Comparison of ENCODE assay signal across 8 cellular contexts in the genomic region with DNA sequence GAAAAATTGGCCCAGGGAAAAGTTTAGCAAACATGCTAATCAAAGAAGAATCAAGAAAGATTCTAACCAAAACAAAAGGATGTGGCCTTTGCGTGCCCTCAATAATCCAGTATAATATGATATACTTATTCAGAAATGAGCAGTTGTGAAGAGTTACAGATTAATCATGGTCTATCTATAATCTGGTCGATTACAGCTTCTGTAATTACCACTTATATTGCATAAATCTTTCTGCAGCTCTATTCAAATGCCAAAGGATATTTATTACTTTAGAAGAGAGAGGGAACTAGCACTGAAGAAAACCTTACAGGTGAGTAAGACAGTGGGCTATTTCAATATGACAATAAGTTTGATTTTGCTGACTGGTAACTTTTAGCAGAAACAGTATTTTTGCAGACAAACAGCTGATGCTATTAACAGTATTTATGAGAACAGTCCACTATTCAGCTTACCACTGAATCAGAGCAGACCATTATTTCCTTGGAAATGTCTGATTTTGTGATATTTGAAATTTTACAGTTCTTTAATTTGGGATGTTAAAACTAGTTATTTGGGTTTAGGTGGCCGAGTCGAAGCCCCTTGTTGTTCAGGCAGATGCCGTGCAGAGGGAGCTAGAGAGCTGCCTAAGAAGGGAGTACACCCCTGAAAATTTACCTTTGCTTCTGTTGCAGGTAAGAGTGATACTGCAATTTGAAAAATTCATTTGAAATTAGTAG.
DNase-seq lines count a peak whose midpoint lies in the region; ATAC-seq and TF ChIP-seq lines count a peak whose summit lies in the region.

No MANE protein-coding gene starts in this region.

- peaks cover 13% of the 10 kb centered on the region for H3K9me3 Mint-ChIP-seq in nephron

- no peak overlapping the region for H3K4me3 Mint-ChIP-seq in nephron

- peak; percentile 96 to 98 (median 97) for TF ChIP-seq CTCF in nephron (IDR thresholded peaks at IDR 0.05; ENCODE audit: unreplicated experiment in 3 of 3)

- peak; percentile 54 to 65 for DNase-seq in AML-193 (lab: John Stamatoyannopoulos, UW)
- DNase-seq in H4 (ENCODE audit: low spot score): peak; percentile 5
- DNase-seq in NCI-H774 (lab: John Stamatoyannopoulos, UW): peak; percentile 75
- DNase-seq in activated CD8-positive, alpha-beta memory T cell treated with anti-CD3 and anti-CD28 coated beads, Interleukin-2, amount 50 U/mL, for 1 hour (ENCODE audit: extremely low read depth): peak; percentile 9
- DNase-seq in stimulated activated naive CD8-positive, alpha-beta T cell treated with anti-CD3 and anti-CD28 coated beads, Interleukin-15, Interleukin-2, amounts not matched to agents 100 U/mL and 50 U/mL, for 24 hours: peak; percentile 67

- H3K36me3 Mint-ChIP-seq in nephron (ENCODE audit: low read depth): peaks cover 7% of the 10 kb centered on the region

- peak; percentile 69 for ATAC-seq in esophagus mucosa
- ATAC-seq in stimulated activated naive CD8-positive, alpha-beta T cell treated with anti-CD3 and anti-CD28 coated beads, Interleukin-15, Interleukin-2, amounts not matched to agents 100 U/mL and 50 U/mL, for 24 hours: no peak
- ATAC-seq in HG03457 (IDR thresholded peaks at IDR 0.05; ENCODE audit: unreplicated experiment): no peak

- H3K27ac Mint-ChIP-seq in nephron: no peak overlapping the region

- peaks cover 9% of the 10 kb centered on the region for H3K4me1 Mint-ChIP-seq in nephron

- H3K27me3 Mint-ChIP-seq in nephron (ENCODE audit: low read depth): peaks cover 13% of the 10 kb centered on the region

Comparison
In these comparisons a context has a peak if more than half of its experiments do, and no peak if none do; other contexts are left out.
1. DNase-seq: peak in every context shown above with its lines; median percentile 75 in NCI-H774; 67 in stimulated activated naive CD8-positive, alpha-beta T cell treated with anti-CD3 and anti-CD28 coated beads, Interleukin-15, Interleukin-2, amounts not matched to agents 100 U/mL and 50 U/mL, for 24 hours; 60 in AML-193; 9 in activated CD8-positive, alpha-beta memory T cell treated with anti-CD3 and anti-CD28 coated beads, Interleukin-2, amount 50 U/mL, for 1 hour; 5 in H4.